In genomic region chr13:30976041-30976440, GRCh38 we compare ENCODE assay signal across 1 cellular context.
TF ChIP-seq lines count a peak whose summit lies in the region.

No MANE protein-coding gene starts in this region.

TF ChIP-seq in HCT116, 20 proteins besides CTCF, POLR2A, EP300 and RAD21:
- TF ChIP-seq ATF3 (IDR thresholded peaks at IDR 0.05) (no peak), ZBTB33 (IDR thresholded peaks at IDR 0.05; ENCODE audit: extremely low read depth, insufficient replicate concordance, low read length) (no peak)
